Comparison of ENCODE assay signal across 2 cellular contexts in the genomic region with DNA sequence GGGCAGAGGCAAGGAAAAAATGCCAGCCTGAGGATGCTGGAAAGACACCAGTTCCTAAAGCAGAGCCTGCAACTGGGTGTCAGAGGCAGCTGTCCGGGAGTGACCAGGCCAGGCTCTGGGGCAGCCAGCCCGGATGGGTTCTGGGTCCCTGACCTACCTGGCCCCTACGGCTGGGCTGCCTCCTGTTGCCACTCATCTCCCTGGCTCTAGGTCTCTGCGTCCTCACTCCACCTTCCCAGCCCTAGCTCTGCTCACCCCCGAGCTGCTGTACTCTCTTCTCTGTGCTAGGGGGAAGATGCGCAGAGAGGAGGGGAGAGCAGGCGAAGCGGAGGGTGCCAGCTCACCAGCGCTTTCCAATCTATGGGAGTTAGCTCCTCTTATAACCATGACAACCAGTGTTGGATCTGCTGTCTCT.
TF ChIP-seq lines count a peak whose summit lies in the region.

No MANE protein-coding gene starts in this region.

TF ChIP-seq in SK-N-SH, 30 proteins besides CTCF, POLR2A, EP300 and RAD21:
- TF ChIP-seq, protein P1, sequence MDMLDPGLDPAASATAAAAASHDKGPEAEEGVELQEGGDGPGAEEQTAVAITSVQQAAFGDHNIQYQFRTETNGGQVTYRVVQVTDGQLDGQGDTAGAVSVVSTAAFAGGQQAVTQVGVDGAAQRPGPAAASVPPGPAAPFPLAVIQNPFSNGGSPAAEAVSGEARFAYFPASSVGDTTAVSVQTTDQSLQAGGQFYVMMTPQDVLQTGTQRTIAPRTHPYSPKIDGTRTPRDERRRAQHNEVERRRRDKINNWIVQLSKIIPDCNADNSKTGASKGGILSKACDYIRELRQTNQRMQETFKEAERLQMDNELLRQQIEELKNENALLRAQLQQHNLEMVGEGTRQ (IDR thresholded peaks at IDR 0.05; ENCODE audit: borderline replicate concordance, low read depth, low read length) = no peak
- TF ChIP-seq, protein P2, sequence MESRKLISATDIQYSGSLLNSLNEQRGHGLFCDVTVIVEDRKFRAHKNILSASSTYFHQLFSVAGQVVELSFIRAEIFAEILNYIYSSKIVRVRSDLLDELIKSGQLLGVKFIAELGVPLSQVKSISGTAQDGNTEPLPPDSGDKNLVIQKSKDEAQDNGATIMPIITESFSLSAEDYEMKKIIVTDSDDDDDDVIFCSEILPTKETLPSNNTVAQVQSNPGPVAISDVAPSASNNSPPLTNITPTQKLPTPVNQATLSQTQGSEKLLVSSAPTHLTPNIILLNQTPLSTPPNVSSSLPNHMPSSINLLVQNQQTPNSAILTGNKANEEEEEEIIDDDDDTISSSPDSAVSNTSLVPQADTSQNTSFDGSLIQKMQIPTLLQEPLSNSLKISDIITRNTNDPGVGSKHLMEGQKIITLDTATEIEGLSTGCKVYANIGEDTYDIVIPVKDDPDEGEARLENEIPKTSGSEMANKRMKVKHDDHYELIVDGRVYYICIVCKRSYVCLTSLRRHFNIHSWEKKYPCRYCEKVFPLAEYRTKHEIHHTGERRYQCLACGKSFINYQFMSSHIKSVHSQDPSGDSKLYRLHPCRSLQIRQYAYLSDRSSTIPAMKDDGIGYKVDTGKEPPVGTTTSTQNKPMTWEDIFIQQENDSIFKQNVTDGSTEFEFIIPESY (IDR thresholded peaks at IDR 0.05; ENCODE audit: borderline replicate concordance, low read depth) = no peak
- TF ChIP-seq ELF1 (IDR thresholded peaks at IDR 0.05) = no peak
- TF ChIP-seq MEF2A (IDR thresholded peaks at IDR 0.05; ENCODE audit: borderline replicate concordance, low read depth) = no peak
- TF ChIP-seq SMC3 (IDR thresholded peaks at IDR 0.05; ENCODE audit: low read depth, low read length) = no peak
TF ChIP-seq in SK-N-SH: peak in this region for 0.

TF ChIP-seq in SK-N-SH treated with all-trans-retinoic acid at 6 μM for 48 hours, 23 proteins besides CTCF, POLR2A, EP300 and RAD21 (continued from another document):
- TF ChIP-seq, protein P3, sequence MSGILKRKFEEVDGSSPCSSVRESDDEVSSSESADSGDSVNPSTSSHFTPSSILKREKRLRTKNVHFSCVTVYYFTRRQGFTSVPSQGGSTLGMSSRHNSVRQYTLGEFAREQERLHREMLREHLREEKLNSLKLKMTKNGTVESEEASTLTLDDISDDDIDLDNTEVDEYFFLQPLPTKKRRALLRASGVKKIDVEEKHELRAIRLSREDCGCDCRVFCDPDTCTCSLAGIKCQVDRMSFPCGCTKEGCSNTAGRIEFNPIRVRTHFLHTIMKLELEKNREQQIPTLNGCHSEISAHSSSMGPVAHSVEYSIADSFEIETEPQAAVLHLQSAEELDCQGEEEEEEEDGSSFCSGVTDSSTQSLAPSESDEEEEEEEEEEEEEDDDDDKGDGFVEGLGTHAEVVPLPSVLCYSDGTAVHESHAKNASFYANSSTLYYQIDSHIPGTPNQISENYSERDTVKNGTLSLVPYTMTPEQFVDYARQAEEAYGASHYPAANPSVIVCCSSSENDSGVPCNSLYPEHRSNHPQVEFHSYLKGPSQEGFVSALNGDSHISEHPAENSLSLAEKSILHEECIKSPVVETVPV (CRISPR knock-in tag; IDR thresholded peaks at IDR 0.05) = no peak
